Comparison of ENCODE assay signal across 17 cellular contexts in the genomic region with DNA sequence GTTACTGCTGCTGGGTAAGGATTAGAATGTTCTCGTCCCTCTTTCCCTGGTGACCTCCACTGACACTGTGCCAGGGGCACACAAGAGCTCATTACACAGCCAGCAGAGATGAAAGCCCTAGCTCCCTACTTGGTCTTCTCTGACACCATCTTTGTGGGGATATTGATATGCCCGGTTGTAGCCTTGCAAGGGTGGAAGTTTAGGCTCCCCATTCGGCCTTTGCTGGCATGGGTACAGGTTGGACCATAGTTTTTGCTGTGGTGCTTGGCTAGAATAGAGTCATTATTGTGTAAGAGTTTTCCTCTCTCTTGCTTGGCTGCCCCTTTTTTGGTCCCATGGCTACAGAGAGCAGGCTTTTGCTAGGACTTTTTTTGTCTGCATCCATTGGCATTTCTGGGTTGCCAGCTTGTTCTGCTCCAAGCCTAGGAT.
"Had no signal": no experiment of that assay in that cellular context is flagged by ENCODE, and none has a peak within 500 bp of the region (broad histone marks: within the 10 kb centered on the region; RNA-seq: fewer than 3 reads in every experiment).

No MANE protein-coding gene starts in this region.

- H3K9me3 ChIP-seq: body of pancreas, esophagus squamous epithelium, vagina had no signal

- ATAC-seq: activated T-cell treated with anti-CD3 and anti-CD28 coated beads, Interleukin-2, amount 50 U/mL, for 72 hours; body of pancreas; stimulated activated memory B cell treated with anti-CD40 and anti-IgM and Interleukin-4, amounts not matched to agents 10 μg/mL and 1 μg/mL and 100 μg/mL, for 72 hours had no signal

- H3K27ac ChIP-seq: body of pancreas, esophagus squamous epithelium, tibial nerve, vagina had no signal

- H3K4me3 ChIP-seq: body of pancreas, esophagus squamous epithelium, tibial nerve, vagina had no signal

- H3K27me3 ChIP-seq: body of pancreas, esophagus squamous epithelium, tibial nerve, vagina had no signal

- H3K36me3 ChIP-seq: tibial nerve, vagina had no signal

- DNase-seq: activated CD4-positive, alpha-beta T cell treated with anti-CD3 and anti-CD28 coated beads, Interleukin-2, amount 10 ng/mL, durations not matched to agents 7 days and 5 days; activated CD4-positive, CD25-positive, alpha-beta regulatory T cell; activated CD8-positive, alpha-beta memory T cell treated with anti-CD3 and anti-CD28 coated beads, Interleukin-2, amount 50 U/mL, for 48 hours; activated gamma-delta T cell treated with Interleukin-2 at 50 U/mL for 16 hours; activated T-cell treated with anti-CD3 and anti-CD28 coated beads, Interleukin-2, amount 50 U/mL, for 72 hours; amniotic stem cell; body of pancreas; cortex of kidney; effector CD4-positive, alpha-beta T cell; esophagus squamous epithelium; nephron progenitor cell; occipital lobe; stimulated activated CD4-positive, alpha-beta T cell treated with anti-CD3 and anti-CD28 coated beads, Interleukin-2, amount 100 ng/mL, for 48 hours; T-helper 2 cell had no signal
